In the genomic region with DNA sequence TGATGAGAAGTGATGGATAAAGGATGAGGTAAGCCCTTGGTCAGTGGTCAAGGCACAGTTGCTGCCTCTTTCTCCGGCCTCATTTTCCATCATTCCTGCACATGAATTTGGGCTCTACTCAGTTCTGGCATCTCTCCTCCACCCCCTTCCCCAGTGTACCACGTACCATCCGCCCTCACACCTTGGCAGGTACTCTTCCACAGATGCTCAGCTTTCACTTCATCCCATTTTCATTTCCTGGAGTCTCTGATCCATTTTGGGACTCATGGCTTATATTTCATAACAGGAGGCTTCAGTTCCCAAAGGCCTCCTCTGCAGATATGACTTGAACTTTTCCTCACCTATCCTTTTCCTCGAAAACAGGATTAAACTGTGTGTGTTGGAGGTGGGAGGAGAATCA, we compare ENCODE assay signal across 4 cellular contexts.
"Had no signal": no experiment of that assay in that cellular context is flagged by ENCODE, and none has a peak within 500 bp of the region (broad histone marks: within the 10 kb centered on the region; RNA-seq: fewer than 3 reads in every experiment).

No MANE protein-coding gene starts in this region.

- H3K4me3 Mint-ChIP-seq: IgD-negative memory B cell had no signal

- H3K27ac ChIP-seq: HL-60 had no signal

- DNase-seq: IMR-90 had no signal

- H3K27ac Mint-ChIP-seq: IgD-negative memory B cell had no signal

- H3K4me3 ChIP-seq: K562 had no signal

- H3K36me3 Mint-ChIP-seq: IgD-negative memory B cell had no signal
